ENCODE assay signal across 1 cellular context in genomic region chr10:90111671-90112070, GRCh38.
TF ChIP-seq lines count a peak whose summit lies in the region.

No MANE protein-coding gene starts in this region.

TF ChIP-seq in GM12878, 131 proteins besides CTCF, POLR2A, EP300 and RAD21 (continued from another document):
- TF ChIP-seq ZBTB40 (IDR thresholded peaks at IDR 0.05; ENCODE audit: borderline replicate concordance) (no peak), PML (IDR thresholded peaks at IDR 0.05; ENCODE audit: low read length) (no peak)
